In the genomic region with DNA sequence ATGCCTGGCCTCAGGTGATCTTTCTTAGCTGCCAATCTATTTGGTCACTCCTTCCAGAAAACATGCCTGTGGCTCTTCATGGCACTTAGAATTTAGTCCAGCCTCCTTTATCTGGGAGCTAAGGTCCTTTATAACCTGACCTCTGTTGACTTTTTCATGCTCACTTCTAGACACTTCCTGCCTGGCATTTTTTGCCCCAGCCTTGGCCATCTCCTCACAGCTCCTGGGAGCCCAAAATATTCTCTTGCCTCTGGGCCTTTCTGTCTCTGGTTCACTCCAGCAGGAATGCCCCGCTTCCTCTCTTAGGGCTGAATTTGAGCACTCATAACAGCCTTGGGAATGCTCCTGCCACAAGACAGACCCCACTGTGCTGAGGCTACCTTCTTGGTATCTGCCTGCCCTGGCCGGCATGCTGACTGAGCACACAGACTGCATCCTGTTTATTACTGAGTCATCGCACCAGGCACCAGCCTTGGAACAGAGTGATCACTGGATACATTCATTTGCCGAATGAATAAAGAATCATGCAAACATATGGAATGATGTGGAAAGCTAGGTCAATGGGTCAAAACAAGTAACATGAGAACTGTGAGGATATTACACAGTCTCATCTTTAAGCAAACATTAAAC, we compare ENCODE assay signal across 12 cellular contexts. TPM values are rescaled to one million over a fixed set of nuclear protein-coding genes. Genes with fewer than 3 reads are reported as not detected.
DNase-seq lines count a peak whose midpoint lies in the region; ATAC-seq and TF ChIP-seq lines count a peak whose summit lies in the region.
"Had no signal": no experiment of that assay in that cellular context is flagged by ENCODE, and none has a peak within 500 bp of the region (broad histone marks: within the 10 kb centered on the region; RNA-seq: fewer than 3 reads in every experiment).

No MANE protein-coding gene starts in this region.

- H3K27me3 ChIP-seq in BE2C (peaks cover 3% of the 10 kb centered on the region), MM.1S (replicated peaks; ENCODE audit: insufficient read depth, low read length) (no peaks in the 10 kb centered on the region)

- no peak overlapping the region for H3K9ac ChIP-seq in MM.1S (ENCODE audit: low read length)

- no peak overlapping the region for H3K4me2 ChIP-seq in MM.1S (ENCODE audit: low read depth, low read length)

- peaks cover 31% of the 10 kb centered on the region for H3K27me3 Mint-ChIP-seq in activated naive CD4-positive, alpha-beta T cell treated with anti-CD3 and anti-CD28 coated beads, Interleukin-2, amount 10 ng/mL, durations not matched to agents 7 days and 5 days

- no peaks in the 10 kb centered on the region for H3K4me1 Mint-ChIP-seq in activated naive CD4-positive, alpha-beta T cell treated with anti-CD3 and anti-CD28 coated beads, Interleukin-2, amount 10 ng/mL, durations not matched to agents 7 days and 5 days

- H3K9me3 Mint-ChIP-seq in activated naive CD4-positive, alpha-beta T cell treated with anti-CD3 and anti-CD28 coated beads, Interleukin-2, amount 10 ng/mL, durations not matched to agents 7 days and 5 days: no peaks in the 10 kb centered on the region

- H3K9me3 ChIP-seq in BE2C (no peaks in the 10 kb centered on the region), MM.1S (replicated peaks; ENCODE audit: insufficient read depth, low read length) (no peaks in the 10 kb centered on the region)
- H3K9me3 ChIP-seq: left ventricle myocardium inferior, thoracic aorta had no signal

- no peaks in the 10 kb centered on the region for H3K79me2 ChIP-seq in MM.1S (ENCODE audit: low read length)

- no peak overlapping the region for H3K4me3 Mint-ChIP-seq in activated naive CD4-positive, alpha-beta T cell treated with anti-CD3 and anti-CD28 coated beads, Interleukin-2, amount 10 ng/mL, durations not matched to agents 7 days and 5 days

- H3K9me2 ChIP-seq in MM.1S (replicated peaks; ENCODE audit: insufficient read depth, low read length): no peaks in the 10 kb centered on the region

- TF ChIP-seq CTCF in BE2C (IDR thresholded peaks at IDR 0.05; ENCODE audit: low read depth, low read length) (no peak), MM.1S (IDR thresholded peaks at IDR 0.05; ENCODE audit: low read length) (no peak), cardiac fibroblast (IDR thresholded peaks at IDR 0.05; ENCODE audit: low read depth, low read length) (no peak)

- no peak overlapping the region for H3K27ac Mint-ChIP-seq in activated naive CD4-positive, alpha-beta T cell treated with anti-CD3 and anti-CD28 coated beads, Interleukin-2, amount 10 ng/mL, durations not matched to agents 7 days and 5 days

- no peak overlapping the region for H3K4me3 ChIP-seq in BE2C (ENCODE audit: low read depth, low read length)
- no peak overlapping the region for H3K4me3 ChIP-seq in MM.1S (ENCODE audit: low read length)
- no peak overlapping the region for H3K4me3 ChIP-seq in cardiac fibroblast (replicated peaks in 1 of 2; ENCODE audit: low read depth in 2 of 2, low read length in 2 of 2)
- H3K4me3 ChIP-seq: left ventricle myocardium inferior, thoracic aorta had no signal

- no peaks in the 10 kb centered on the region for H3K4me1 ChIP-seq in BE2C
- peaks cover 25% of the 10 kb centered on the region for H3K4me1 ChIP-seq in MM.1S (ENCODE audit: low read length)
- H3K4me1 ChIP-seq: left ventricle myocardium inferior had no signal

- DNase-seq in BE2C (peak; percentile 31), MM.1S (no peak), cardiac fibroblast (ENCODE audit: low read depth in 2 of 2) (peak; percentile 81 to 93), medulla oblongata (ENCODE audit: extremely low spot score) (peak; percentile 22), NCI-H1930 (lab: John Stamatoyannopoulos, UW) (no peak)
- DNase-seq in activated naive CD4-positive, alpha-beta T cell treated with anti-CD3 and anti-CD28 coated beads, Interleukin-2, amount 10 ng/mL, durations not matched to agents 7 days and 5 days: no peak
- DNase-seq in activated CD4-positive, CD25-positive, alpha-beta regulatory T cell (lab: John Stamatoyannopoulos, UW): no peak
- DNase-seq: activated CD8-positive, alpha-beta memory T cell treated with anti-CD3 and anti-CD28 coated beads, Interleukin-2, amount 50 U/mL, for 48 hours; left ventricle myocardium inferior; Right ventricle myocardium superior had no signal

- ATAC-seq in HG03097 (IDR thresholded peaks at IDR 0.05; ENCODE audit: low FRiP score, unreplicated experiment): no peak

- H3K36me3 ChIP-seq in BE2C (no peaks in the 10 kb centered on the region), MM.1S (replicated peaks; ENCODE audit: insufficient read depth, low read length) (no peaks in the 10 kb centered on the region)
- H3K36me3 ChIP-seq: left ventricle myocardium inferior, thoracic aorta had no signal

- no peaks in the 10 kb centered on the region for H4K20me1 ChIP-seq in MM.1S (ENCODE audit: insufficient read depth, low read length)

- peaks cover 8% of the 10 kb centered on the region; the same call in 1 of the 2 replicates for H3F3A ChIP-seq in MM.1S (ENCODE audit: insufficient read depth, low read length)

- no peaks in the 10 kb centered on the region for H3K36me3 Mint-ChIP-seq in activated naive CD4-positive, alpha-beta T cell treated with anti-CD3 and anti-CD28 coated beads, Interleukin-2, amount 10 ng/mL, durations not matched to agents 7 days and 5 days

- H3K27ac ChIP-seq in MM.1S (ENCODE audit: low read length): no peak overlapping the region
- H3K27ac ChIP-seq: left ventricle myocardium inferior, thoracic aorta had no signal

- CTCF ChIA-PET in activated naive CD4-positive, alpha-beta T cell treated with anti-CD3 and anti-CD28 coated beads, Interleukin-2, amount 10 ng/mL, durations not matched to agents 7 days and 5 days (lab: Charles Lee): no interaction called here

- H2AFZ ChIP-seq in MM.1S (ENCODE audit: low read length): 0 out of 2 replicates have a peak overlapping the region, but pooled peaks have one; percentile 25

RNA-seq across cellular contexts. Expression of a gene that starts 5.8 kb away (rescaled TPM):
- 54.0 TPM for polyA plus RNA-seq in BE2C (2012; ENCODE audit: insufficient read depth, insufficient read length, low read depth)

RNA-seq across cellular contexts. Expression of a gene that starts 44.0 kb away (rescaled TPM):
- 7.7 TPM for polyA plus RNA-seq in BE2C (2012; ENCODE audit: insufficient read depth, insufficient read length, low read depth)

Comparison
In these comparisons a context has a peak if more than half of its experiments do, and no peak if none do; other contexts are left out.
1. DNase-seq: peak in BE2C (single experiment), cardiac fibroblast (2 of 2) and medulla oblongata (single experiment); none in MM.1S (single experiment), NCI-H1930 (0 of 2), activated naive CD4-positive, alpha-beta T cell treated with anti-CD3 and anti-CD28 coated beads, Interleukin-2, amount 10 ng/mL, durations not matched to agents 7 days and 5 days (single experiment) and activated CD4-positive, CD25-positive, alpha-beta regulatory T cell (0 of 4).